12 cellular contexts compared by ENCODE assay signal in the genomic region with DNA sequence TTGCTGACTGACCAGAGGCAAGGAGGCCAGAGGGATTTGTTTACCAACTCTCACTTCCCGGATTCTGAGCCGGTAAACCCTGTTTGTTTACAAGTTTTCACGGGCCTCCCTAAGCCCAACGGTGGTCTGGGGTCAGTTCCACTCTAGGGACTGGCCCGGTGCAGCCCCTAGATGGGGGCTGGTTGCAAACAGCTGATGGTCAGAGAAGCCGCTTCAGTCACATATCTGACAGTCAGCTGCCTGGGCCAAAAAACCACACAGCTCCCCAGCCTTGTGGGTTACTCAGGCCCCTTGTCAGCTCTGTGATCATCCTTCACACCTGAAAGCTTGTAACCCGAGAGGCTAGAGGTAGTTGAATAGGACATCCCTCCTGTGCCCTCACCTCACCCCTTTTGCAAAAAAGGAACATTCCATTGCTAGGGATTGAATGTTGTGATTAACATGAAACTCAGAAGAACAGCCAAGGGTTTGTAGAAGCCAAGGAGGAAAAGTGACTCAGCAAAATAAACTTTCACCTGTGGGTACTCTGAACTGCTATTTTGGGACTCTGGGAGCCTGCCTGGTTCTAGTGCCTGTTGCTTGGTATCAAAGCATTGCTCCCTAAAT. TPM values are rescaled to one million over a fixed set of nuclear protein-coding genes. Genes with fewer than 3 reads are reported as not detected.
DNase-seq lines count a peak whose midpoint lies in the region; ATAC-seq, FAIRE-seq and TF ChIP-seq lines count a peak whose summit lies in the region.
"Had no signal": no experiment of that assay in that cellular context is flagged by ENCODE, and none has a peak within 500 bp of the region (broad histone marks: within the 10 kb centered on the region; RNA-seq: fewer than 3 reads in every experiment).

No MANE protein-coding gene starts in this region.

- H3K4me1 ChIP-seq in ACC112 (ENCODE audit: control insufficient read depth, insufficient read depth, low read length, unreplicated experiment) (peaks cover 14% of the 10 kb centered on the region), GM12878 (ENCODE audit: control insufficient read depth, insufficient read depth, low read length) (peaks cover 28% of the 10 kb centered on the region)

- intact Hi-C loops in GM12878 (cut with micrococcal nuclease; ENCODE audit: unreplicated experiment) = loop anchor here (5.0 kb wide), 1 partner anchor 55 kb away; a partner anchor contains a TSS

- TF ChIP-seq POLR2A in GM12878 (IDR thresholded peaks at IDR 0.05; ENCODE audit: low read depth, low read length) = no peak

- no peaks in the 10 kb centered on the region for H3K27me3 ChIP-seq in ACC112 (ENCODE audit: insufficient read depth, low read length)
- H3K27me3 ChIP-seq in GM12878 (replicated peaks in 1 of 2; ENCODE audit: control insufficient read depth in 2 of 2, insufficient read depth in 2 of 2, low read length in 1 of 2) = no peaks in the 10 kb centered on the region
- H3K27me3 ChIP-seq: BLaER1 had no signal

- H2AFZ ChIP-seq in ACC112 (ENCODE audit: low read length, unreplicated experiment) = peak overlapping the region; percentile 9
- H2AFZ ChIP-seq in GM12878 (ENCODE audit: control insufficient read depth, low read depth, low read length) = peak overlapping the region; percentile 74

- POLR2A ChIA-PET in GM12878 (lab: Charles Lee) = interaction anchor here (0.6 to 1.5 kb wide), 6 partner anchors 12 to 148 kb away, joined by 3 to 7 read pairs (median 4); a partner anchor contains a TSS

- in situ Hi-C loops in GM12878 (cut with MboI) = no loop called here

- no peak overlapping the region for H3K9ac ChIP-seq in GM12878 (ENCODE audit: control insufficient read depth, insufficient read depth, low read length)
- H3K9ac ChIP-seq: BLaER1 had no signal

- no peaks in the 10 kb centered on the region for H4K20me1 ChIP-seq in GM12878 (ENCODE audit: control insufficient read depth, insufficient read depth)
- H4K20me1 ChIP-seq: BLaER1 had no signal

- peak in 1 of 2 experiments; percentile 39; a peak in 1 of 4 replicates for TF ChIP-seq EP300 in GM12878 (IDR thresholded peaks at IDR 0.05; ENCODE audit: borderline replicate concordance in 1 of 2, control insufficient read depth in 1 of 2, low read depth in 2 of 2, low read length in 2 of 2)

- CTCF ChIA-PET in GM12878 (lab: Yijun Ruan, JAX) = interaction anchor here (0.7 to 1.4 kb wide), 6 partner anchors 10 to 378 kb away, joined by 3 to 4 read pairs (median 3); no protein-coding TSS in a partner anchor

- ATAC-seq in HG02798 (IDR thresholded peaks at IDR 0.05; ENCODE audit: poor library complexity, unreplicated experiment) (peak; percentile 45), GM12878 (peak; percentile 69)

- no TSS peak for BruUV-seq in GM12878 (replicated peaks; lab: Mats Ljungman, UMichigan)

- H3K27ac ChIP-seq in ACC112 (ENCODE audit: low read depth, low read length) (peak overlapping the region; percentile 21; the same call in 1 of the 2 replicates), GM12878 (ENCODE audit: control insufficient read depth, insufficient read depth) (peak overlapping the region; percentile 31; the same call in 1 of the 2 replicates)
- H3K27ac ChIP-seq: BLaER1, skin epidermis had no signal

- SMC1A ChIA-PET in GM12878 (lab: Charles Lee; ENCODE audit: uncharacterized antibody, unreplicated experiment) = interaction anchor here (0.7 to 2.1 kb wide), 12 partner anchors 10 to 339 kb away, joined by 3 to 9 read pairs (median 3); a partner anchor contains a TSS

- TF ChIP-seq CTCF in GM12878 (IDR thresholded peaks at IDR 0.05 in 2 of 3, conservative IDR thresholded peaks at IDR 0.05 in 1 of 3; ENCODE audit: control insufficient read depth in 2 of 3, extremely low read depth in 1 of 3, insufficient read depth in 1 of 3, low read depth in 3 of 3, low read length in 3 of 3) (no peak), D721Med (IDR thresholded peaks at IDR 0.05; ENCODE audit: insufficient read depth, missing control alignments) (no peak)

- H3K4me3 ChIP-seq in ACC112 (ENCODE audit: low read depth, low read length) (no peak overlapping the region), GM12878 (no peak overlapping the region)
- H3K4me3 ChIP-seq: BLaER1, skin epidermis had no signal

- H3K9me3 ChIP-seq in GM12878 (replicated peaks; ENCODE audit: control insufficient read depth, insufficient read depth, low read length) = no peaks in the 10 kb centered on the region; the same call in 2 of the 3 replicates
- H3K9me3 ChIP-seq: BLaER1 had no signal

- no peak for TF ChIP-seq RAD21 in GM12878 (IDR thresholded peaks at IDR 0.05; ENCODE audit: insufficient read depth, low read depth, low read length)

- RAD21 ChIA-PET in GM12878 (lab: Charles Lee; ENCODE audit: unreplicated experiment) = interaction anchor here (0.9 to 3.7 kb wide), 7 partner anchors 12 to 288 kb away, joined by 3 to 17 read pairs (median 4); a partner anchor contains a TSS

- FAIRE-seq in GM12878 (lab: Jason Lieb, UNC) (no peak), D721Med (lab: Jason Lieb, UNC) (no peak)
- FAIRE-seq: islet of Langerhans had no signal

- 41% methylated on average over 7 of the region's 7 CpGs for WGBS in GM12878 (ENCODE audit: insufficient coverage, insufficient replicate concordance, low lambda C conversion rate, missing lambda C conversion rate)

- no peaks in the 10 kb centered on the region for H3K36me3 ChIP-seq in ACC112 (ENCODE audit: insufficient read depth, low read length)
- no peaks in the 10 kb centered on the region for H3K36me3 ChIP-seq in GM12878 (ENCODE audit: control insufficient read depth in 2 of 2, insufficient read depth in 2 of 2, low read length in 1 of 2)
- H3K36me3 ChIP-seq: BLaER1 had no signal

- H3K79me2 ChIP-seq in ACC112 (ENCODE audit: control insufficient read depth, insufficient read depth, low read length, unreplicated experiment) (no peaks in the 10 kb centered on the region), GM12878 (ENCODE audit: control insufficient read depth, insufficient read depth, low read length) (no peaks in the 10 kb centered on the region)

- 0 out of 2 replicates have a peak overlapping the region, but pooled peaks have one; percentile 53 for H3K4me2 ChIP-seq in GM12878 (ENCODE audit: control insufficient read depth, insufficient read depth)
- H3K4me2 ChIP-seq: BLaER1 had no signal

- no peak for DNase-seq in GM12878 (ENCODE audit: low read depth, low spot score)
- peak; percentile 73 for DNase-seq in islet precursor cell
- DNase-seq in DMS114 treated with DMSO at 0.1 percent for 48 hours (lab: John Stamatoyannopoulos, UW; ENCODE audit: unreplicated experiment) = no peak
- DNase-seq in NCI-H345 treated with DMSO at 0.1 percent for 48 hours (lab: John Stamatoyannopoulos, UW; ENCODE audit: unreplicated experiment) = no peak
- DNase-seq in D721Med (ENCODE audit: insufficient read length, low spot score) = no peak
- DNase-seq in NCI-H524 treated with DMSO at 0.1 percent for 48 hours (lab: John Stamatoyannopoulos, UW) = no peak
- DNase-seq: activated CD4-positive, alpha-beta T cell treated with anti-CD3 and anti-CD28 coated beads for 48 hours had no signal

TF ChIP-seq in GM12878, 131 proteins besides CTCF, POLR2A, EP300 and RAD21 (continues in another document):
- TF ChIP-seq CHD2 (IDR thresholded peaks at IDR 0.05; ENCODE audit: borderline replicate concordance, low read depth, low read length) = peak; percentile 34; the same call in 1 of the 2 replicates

RNA-seq across cellular contexts. Expression of a gene that starts 40.4 kb away (rescaled TPM):
- total RNA-seq in GM12878 (2013; cell fraction: nucleolus; rRNA removed) = 32.4 and 37.5 TPM in 2 replicates
- 24.5 and 27.9 TPM in 2 replicates for total RNA-seq in GM12878 (2014; rRNA removed)
- total RNA-seq in GM12878 (2014; rRNA removed; fragmentation: Illumina TruSeq; extraction: Trizol) = 23.7 and 25.6 TPM in 2 replicates
- total RNA-seq in GM12878 (2021) = 32.7 and 36.2 TPM in 2 replicates
- 17.8 TPM for polyA plus RNA-seq in GM12878 (2011; ENCODE audit: low read depth)
- polyA plus RNA-seq in GM12878 (2011; rRNA removed) = 55.1 and 96.6 TPM in 2 replicates
- 16.0 and 17.1 TPM in 2 replicates for polyA plus RNA-seq in GM12878 (2011; cell fraction: cytosol; rRNA removed)
- 18.8 and 22.3 TPM in 2 replicates for polyA plus RNA-seq in GM12878 (2011; cell fraction: nucleus; rRNA removed)
- polyA plus RNA-seq in GM12878 (2012) = 18.3 and 25.1 TPM in 2 replicates
- polyA plus RNA-seq in GM12878 (2014; fragmentation: Illumina TruSeq; extraction: Trizol) = 34.3 and 51.3 TPM in 2 replicates
- polyA plus RNA-seq in GM12878 (2014; fragmentation: Nextera tagmentation; extraction: Ambion mirVana) = 100 to 1,000 TPM; 101 to 156 TPM
- polyA plus RNA-seq in GM12878 (2014; rRNA removed) = 29.8 and 31.7 TPM in 2 replicates
- 10 to 100 TPM; 86.2 to 88.8 TPM for polyA plus RNA-seq in GM12878 (2016; fragmentation: Nextera tagmentation; extraction: Ambion mirVana)
- 24.2 and 52.4 TPM in 2 replicates for polyA minus RNA-seq in GM12878 (2011; rRNA and poly(A)+ RNA removed)
- 15.8 and 18.3 TPM in 2 replicates for polyA minus RNA-seq in GM12878 (2011; cell fraction: cytosol; rRNA and poly(A)+ RNA removed)
- polyA minus RNA-seq in GM12878 (2011; cell fraction: nucleus; rRNA and poly(A)+ RNA removed) = 8.0 and 12.4 TPM in 2 replicates

RNA-seq across cellular contexts. Expression of a gene that starts 56.3 kb away (rescaled TPM):
- 66.8 and 76.2 TPM in 2 replicates for total RNA-seq in GM12878 (2013; cell fraction: nucleolus; rRNA removed)
- total RNA-seq in GM12878 (2014; rRNA removed) = 14.6 and 16.6 TPM in 2 replicates
- total RNA-seq in GM12878 (2014; rRNA removed; fragmentation: Illumina TruSeq; extraction: Trizol) = 22.4 and 22.6 TPM in 2 replicates
- 26.2 and 26.6 TPM in 2 replicates for total RNA-seq in GM12878 (2021)
- 14.3 TPM for polyA plus RNA-seq in GM12878 (2011; ENCODE audit: low read depth)
- 52.2 and 62.2 TPM in 2 replicates for polyA plus RNA-seq in GM12878 (2011; rRNA removed)
- polyA plus RNA-seq in GM12878 (2011; cell fraction: cytosol; rRNA removed) = 28.7 and 38.6 TPM in 2 replicates
- polyA plus RNA-seq in GM12878 (2011; cell fraction: nucleus; rRNA removed) = 26.1 and 34.9 TPM in 2 replicates
- 18.9 and 29.3 TPM in 2 replicates for polyA plus RNA-seq in GM12878 (2012)
- 26.3 and 31.4 TPM in 2 replicates for polyA plus RNA-seq in GM12878 (2014; fragmentation: Illumina TruSeq; extraction: Trizol)
- 10 to 100 TPM in 1 of 2 experiments, 1 to 10 TPM in 1; 7.1 to 12.5 TPM for polyA plus RNA-seq in GM12878 (2014; fragmentation: Nextera tagmentation; extraction: Ambion mirVana)
- polyA plus RNA-seq in GM12878 (2014; rRNA removed) = 14.4 and 15.8 TPM in 2 replicates
- 10 to 100 TPM; 23.2 to 23.3 TPM for polyA plus RNA-seq in GM12878 (2016; fragmentation: Nextera tagmentation; extraction: Ambion mirVana)
- polyA minus RNA-seq in GM12878 (2011; rRNA and poly(A)+ RNA removed) = 72.9 and 82.0 TPM in 2 replicates
- 24.1 and 26.5 TPM in 2 replicates for polyA minus RNA-seq in GM12878 (2011; cell fraction: cytosol; rRNA and poly(A)+ RNA removed)
- polyA minus RNA-seq in GM12878 (2011; cell fraction: nucleus; rRNA and poly(A)+ RNA removed) = 28.5 and 42.1 TPM in 2 replicates
